In genomic region chr14:71693373-71693772, GRCh38 we compare ENCODE assay signal across 14 cellular contexts.
DNase-seq lines count a peak whose midpoint lies in the region; ATAC-seq and TF ChIP-seq lines count a peak whose summit lies in the region.
"Had no signal": no experiment of that assay in that cellular context is flagged by ENCODE, and none has a peak within 500 bp of the region (broad histone marks: within the 10 kb centered on the region; RNA-seq: fewer than 3 reads in every experiment).

No MANE protein-coding gene starts in this region.

- H3F3A ChIP-seq in PC-3 (ENCODE audit: low read length, unreplicated experiment): no peaks in the 10 kb centered on the region

- H3K4me2 ChIP-seq in PC-3 (ENCODE audit: low read length): no peak overlapping the region

- TF ChIP-seq CTCF in AG04449 (IDR thresholded peaks at IDR 0.05; ENCODE audit: insufficient read depth, low read length, missing control alignments): no peak
- TF ChIP-seq CTCF in astrocyte of the cerebellum (IDR thresholded peaks at IDR 0.05; ENCODE audit: low read depth, low read length, missing control alignments): no peak
- no peak for TF ChIP-seq CTCF in right atrium auricular region (IDR thresholded peaks at IDR 0.05)
- TF ChIP-seq CTCF in PC-3 (conservative IDR thresholded peaks at IDR 0.05; ENCODE audit: low read depth, low read length): no peak

- BruUV-seq in PC-3 (replicated peaks; lab: Mats Ljungman, UMichigan): no TSS peak

- no peaks in the 10 kb centered on the region for H3K9me3 ChIP-seq in right atrium auricular region
- no peaks in the 10 kb centered on the region for H3K9me3 ChIP-seq in PC-3 (ENCODE audit: low read length)
- H3K9me3 ChIP-seq: esophagus squamous epithelium had no signal

- H3K27ac ChIP-seq in right atrium auricular region (no peak overlapping the region), PC-3 (ENCODE audit: low read length) (no peak overlapping the region)
- H3K27ac ChIP-seq: C4-2B had no signal

- H4K20me1 ChIP-seq in PC-3 (ENCODE audit: low read length): no peaks in the 10 kb centered on the region

- H2AFZ ChIP-seq in PC-3 (ENCODE audit: low read length): no peak overlapping the region

- POLR2A ChIA-PET in AG04449 (lab: Yijun Ruan, JAX) (interaction anchor here (0.6 to 0.7 kb wide), 2 partner anchors 42 to 50 kb away, joined by 3 read pairs; no protein-coding TSS in a partner anchor), PC-3 (lab: Charles Lee; ENCODE audit: unreplicated experiment) (no interaction called here)

- DNase-seq in AG04449 (ENCODE audit: low read depth, low spot score) (peak; percentile 82), GM04503 (ENCODE audit: low read depth) (peak; percentile 92), astrocyte of the cerebellum (ENCODE audit: low read depth) (peak; percentile 74), iris pigment epithelial cell (ENCODE audit: low read depth) (peak; percentile 98), right atrium auricular region (ENCODE audit: low spot score) (no peak), medulla oblongata (ENCODE audit: extremely low spot score) (no peak), PC-3 (no peak)
- DNase-seq: activated naive CD4-positive, alpha-beta T cell treated with Interleukin-2 at 50 U/mL for 16 hours; esophagus squamous epithelium; GDM1; mesendoderm; NCI-H2081 treated with DMSO at 0.1 percent for 48 hours had no signal

- H3K4me1 ChIP-seq in right atrium auricular region: peaks cover 0 to 4% of the 10 kb centered on the region in 2 donors
- H3K4me1 ChIP-seq in PC-3 (ENCODE audit: insufficient read depth, low read length): no peaks in the 10 kb centered on the region
- H3K4me1 ChIP-seq: esophagus squamous epithelium had no signal

- no peaks in the 10 kb centered on the region for H3K79me2 ChIP-seq in PC-3 (ENCODE audit: low read length)

- ATAC-seq in PC-3: no peak
- no peak for ATAC-seq in HG03442 (IDR thresholded peaks at IDR 0.05; ENCODE audit: unreplicated experiment)

- CTCF ChIA-PET in AG04449 (lab: Yijun Ruan, JAX): no interaction called here
- CTCF ChIA-PET in PC-3 (lab: Charles Lee): no interaction called here

- no peak overlapping the region for H3K9ac ChIP-seq in PC-3 (ENCODE audit: low read length)

- H3K36me3 ChIP-seq in right atrium auricular region: no peaks in the 10 kb centered on the region
- H3K36me3 ChIP-seq in PC-3 (ENCODE audit: low read depth, low read length): 0 out of 2 replicates have a peak, but pooled peaks cover 4% of the 10 kb centered on the region

- H3K4me3 ChIP-seq in AG04449 (ENCODE audit: low read depth, low read length): no peak overlapping the region
- no peak overlapping the region for H3K4me3 ChIP-seq in astrocyte of the cerebellum (ENCODE audit: low read depth, low read length)
- no peak overlapping the region for H3K4me3 ChIP-seq in right atrium auricular region
- no peak overlapping the region for H3K4me3 ChIP-seq in PC-3 (ENCODE audit: low read length)
- H3K4me3 ChIP-seq: esophagus squamous epithelium had no signal

- H3K9me2 ChIP-seq in PC-3 (replicated peaks; ENCODE audit: low read length): no peaks in the 10 kb centered on the region

- no peaks in the 10 kb centered on the region for H3K27me3 ChIP-seq in right atrium auricular region
- no peaks in the 10 kb centered on the region for H3K27me3 ChIP-seq in PC-3 (ENCODE audit: low read length)
- H3K27me3 ChIP-seq: esophagus squamous epithelium had no signal

- intact Hi-C loops in PC-3 (cut with micrococcal nuclease): no loop called here

- in situ Hi-C loops in astrocyte of the cerebellum (cut with HindIII; ENCODE audit: low sequenced_read_pairs): no loop called here

Comparison
In these comparisons a context has a peak if more than half of its experiments do, and no peak if none do; other contexts are left out.
1. DNase-seq: peak in AG04449 (single experiment), GM04503 (single experiment), astrocyte of the cerebellum (single experiment) and iris pigment epithelial cell (single experiment); none in right atrium auricular region (single experiment), medulla oblongata (single experiment) and PC-3 (single experiment).